In genomic region chr1:20732071-20732587, GRCh38 we compare ENCODE assay signal across 8 cellular contexts. TPM values are rescaled to one million over a fixed set of nuclear protein-coding genes. Genes with fewer than 3 reads are reported as not detected.
DNase-seq lines count a peak whose midpoint lies in the region; TF ChIP-seq lines count a peak whose summit lies in the region.

No MANE protein-coding gene starts in this region.

- DNase-seq in AG04449 (ENCODE audit: low read depth, low spot score) (no peak), GM19240 (ENCODE audit: insufficient read length, low spot score) (peak; percentile 55), SW480 (ENCODE audit: low spot score) (peak; percentile 59), anterior cingulate cortex (lab: John Stamatoyannopoulos, UW) (peak in 44 of 58 donors; percentile 16 to 85 (median 51)), hippocampal formation (lab: John Stamatoyannopoulos, UW) (peak; percentile 19 to 25), renal cortical epithelial cell (ENCODE audit: low read depth) (peak; percentile 32), DMS153 treated with DMSO at 0.1 percent for 48 hours (lab: John Stamatoyannopoulos, UW; ENCODE audit: unreplicated experiment) (no peak)
- no peak for DNase-seq in Jurkat, Clone E6-1 (ENCODE audit: low read depth, low spot score)

- TF ChIP-seq CTCF in AG04449 (IDR thresholded peaks at IDR 0.05; ENCODE audit: insufficient read depth, low read length, missing control alignments), result no peak

- POLR2A ChIA-PET in AG04449 (lab: Yijun Ruan, JAX), result interaction anchor here (1.1 kb wide), 2 partner anchors 54 to 56 kb away, joined by 4 read pairs; no protein-coding TSS in a partner anchor

- CTCF ChIA-PET in AG04449 (lab: Yijun Ruan, JAX), result interaction anchor here (0.5 to 2.8 kb wide), 3 partner anchors 11 to 506 kb away, joined by 5 to 13 read pairs (median 6); no protein-coding TSS in a partner anchor

- peak overlapping the region; percentile 62 for H3K4me3 ChIP-seq in AG04449 (ENCODE audit: low read depth, low read length)
- H3K4me3 ChIP-seq in Jurkat, Clone E6-1 (ENCODE audit: low read length), result peak overlapping the region; percentile 50

RNA-seq across cellular contexts. Expression of gene SH2D5, which starts 0.4 kb away (rescaled TPM):
- polyA plus RNA-seq in Jurkat, Clone E6-1 (2012; ENCODE audit: insufficient read depth, insufficient read length), result 4.7 TPM
- total RNA-seq in renal cortical epithelial cell, result 9.0 and 20.7 TPM in 2 replicates

RNA-seq across cellular contexts. Expression of gene KIF17, which starts 14.3 kb away (rescaled TPM):
- not detected for polyA plus RNA-seq in Jurkat, Clone E6-1 (2012; ENCODE audit: insufficient read depth, insufficient read length)
- total RNA-seq in renal cortical epithelial cell, result 0.87 and 2.5 TPM in 2 replicates

RNA-seq across cellular contexts. Expression of gene HP1BP3, which starts 55.0 kb away (rescaled TPM):
- 261 TPM for polyA plus RNA-seq in Jurkat, Clone E6-1 (2012; ENCODE audit: insufficient read depth, insufficient read length)
- total RNA-seq in renal cortical epithelial cell, result 173 and 284 TPM in 2 replicates

Comparison
In these comparisons a context has a peak if more than half of its experiments do, and no peak if none do; other contexts are left out.
1. DNase-seq: peak in GM19240 (single experiment), SW480 (single experiment), anterior cingulate cortex (44 of 58), hippocampal formation (2 of 2) and renal cortical epithelial cell (single experiment); none in AG04449 (single experiment), Jurkat, Clone E6-1 (single experiment) and DMS153 treated with DMSO at 0.1 percent for 48 hours (single experiment).